11 cellular contexts compared by ENCODE assay signal in genomic region chr3:57805674-57806073, GRCh38. TPM values are rescaled to one million over a fixed set of nuclear protein-coding genes. Genes with fewer than 3 reads are reported as not detected.
A peak's percentile ranks its signal among the peaks of the same experiment; 100 is the strongest.
DNase-seq lines count a peak whose midpoint lies in the region; ATAC-seq, FAIRE-seq and TF ChIP-seq lines count a peak whose summit lies in the region.
"Had no signal": no experiment of that assay in that cellular context is flagged by ENCODE, and none has a peak within 500 bp of the region (broad histone marks: within the 10 kb centered on the region; RNA-seq: fewer than 3 reads in every experiment).

No MANE protein-coding gene starts in this region.

- DNase-seq in AG09319 (ENCODE audit: extremely low read depth, low read depth) (peak; percentile 5), HPDE6-E6E7 (ENCODE audit: extremely low spot score) (peak; percentile 34), adrenal gland (peak in 3 of 7 donors; percentile 37 to 43 (median 39)), keratinocyte (ENCODE audit: low read depth, low spot score) (peak; percentile 83), ecto neural progenitor cell (ENCODE audit: low spot score) (no peak), NCI-H2081 (lab: John Stamatoyannopoulos, UW) (no peak)
- no peak for DNase-seq in activated CD4-positive, alpha-beta T cell treated with anti-CD3 and anti-CD28 coated beads, Interleukin-2, amount 50 U/mL, for 4 hours
- no peak for DNase-seq in effector memory CD8-positive, alpha-beta T cell
- DNase-seq: heart left ventricle, uterus had no signal

- H3K9me3 Mint-ChIP-seq in effector memory CD8-positive, alpha-beta T cell = no peaks in the 10 kb centered on the region

- no peak overlapping the region for H3K27ac Mint-ChIP-seq in effector memory CD8-positive, alpha-beta T cell

- H3K36me3 ChIP-seq in adrenal gland (replicated peaks in 1 of 2) (no peaks in the 10 kb centered on the region), keratinocyte (ENCODE audit: control insufficient read depth in 2 of 2, extremely low read depth in 1 of 2, insufficient read depth in 2 of 2, low read length in 2 of 2) (no peaks in the 10 kb centered on the region)
- H3K36me3 ChIP-seq: heart left ventricle, uterus had no signal

- no peaks in the 10 kb centered on the region for H3K27me3 Mint-ChIP-seq in effector memory CD8-positive, alpha-beta T cell

- peaks cover 87% of the 10 kb centered on the region for H3K79me2 ChIP-seq in keratinocyte (ENCODE audit: control insufficient read depth, insufficient read depth, low read length)

- intact Hi-C loops in adrenal gland (cut with DNase I) = loop anchor here in 1 of 2 donors (5.0 kb wide), 1 partner anchor 33 kb away; no protein-coding TSS in a partner anchor

- H3K27me3 ChIP-seq in adrenal gland (no peaks in the 10 kb centered on the region), keratinocyte (ENCODE audit: control insufficient read depth, extremely low read depth, insufficient read depth, low read length) (no peaks in the 10 kb centered on the region)
- H3K27me3 ChIP-seq: heart left ventricle, uterus had no signal

- H3K4me3 Mint-ChIP-seq in effector memory CD8-positive, alpha-beta T cell = no peak overlapping the region

- peaks cover 5% of the 10 kb centered on the region for H3K36me3 Mint-ChIP-seq in effector memory CD8-positive, alpha-beta T cell (ENCODE audit: insufficient read depth)

- H3K4me3 ChIP-seq in adrenal gland = no peak overlapping the region
- no peak overlapping the region for H3K4me3 ChIP-seq in keratinocyte (ENCODE audit: control insufficient read depth in 2 of 3, extremely low read depth in 1 of 3, insufficient read depth in 2 of 3, low read depth in 1 of 3, low read length in 3 of 3)
- H3K4me3 ChIP-seq: heart left ventricle, skin epidermis, uterus had no signal

- FAIRE-seq in keratinocyte (lab: Jason Lieb, UNC) = peak; percentile 98

- peak overlapping the region; percentile 72 for H3K9ac ChIP-seq in keratinocyte (ENCODE audit: control insufficient read depth, extremely low read depth, insufficient read depth, low read length)

- no peaks in the 10 kb centered on the region for H3K9me1 ChIP-seq in keratinocyte (ENCODE audit: control insufficient read depth, extremely low read depth, insufficient read depth, low read length)

- no peak overlapping the region for H2AFZ ChIP-seq in keratinocyte (ENCODE audit: control insufficient read depth, low read length)

- no peak for ATAC-seq in effector memory CD8-positive, alpha-beta T cell (replicated peaks)

- H3K27ac ChIP-seq in adrenal gland (peak overlapping the region in 3 of 5 donors; percentile 21 to 44 (median 41)), keratinocyte (ENCODE audit: control insufficient read depth, insufficient read depth, low read length) (peak overlapping the region; percentile 99)
- H3K27ac ChIP-seq: heart left ventricle, uterus had no signal

- H3K9me3 ChIP-seq in adrenal gland (replicated peaks in 1 of 3) (no peaks in the 10 kb centered on the region), keratinocyte (ENCODE audit: control insufficient read depth, low read depth, low read length) (no peaks in the 10 kb centered on the region)
- H3K9me3 ChIP-seq: heart left ventricle, uterus had no signal

- dilution Hi-C loops in keratinocyte (cut with MboI; ENCODE audit: extremely low pct_ligation_motif_present, low sequenced_read_pairs) = no loop called here

- 94 to 100% (median 98%) methylated on average over 1 of the region's 1 CpG for WGBS in adrenal gland, 4 donors

- no peak for TF ChIP-seq CTCF in AG09319 (IDR thresholded peaks at IDR 0.05; ENCODE audit: low read depth, low read length)
- TF ChIP-seq CTCF in adrenal gland (IDR thresholded peaks at IDR 0.05) = no peak
- no peak for TF ChIP-seq CTCF in keratinocyte (optimal IDR thresholded peaks at IDR 0.05 in 1 of 3, IDR thresholded peaks at IDR 0.05 in 1 of 3, conservative IDR thresholded peaks at IDR 0.05 in 1 of 3; ENCODE audit: extremely low read depth in 1 of 3, insufficient read depth in 2 of 3, low read length in 3 of 3)

- H3K4me2 ChIP-seq in keratinocyte (ENCODE audit: control insufficient read depth, extremely low read depth, insufficient read depth, low read depth, low read length) = peak overlapping the region; percentile 91

- H3K4me1 Mint-ChIP-seq in effector memory CD8-positive, alpha-beta T cell (ENCODE audit: low read depth in 2 of 2) = peaks cover 39 to 67% of the 10 kb centered on the region in 2 donors

- TF ChIP-seq POLR2A in adrenal gland (IDR thresholded peaks at IDR 0.05) = no peak

- H3K4me1 ChIP-seq in adrenal gland (replicated peaks in 1 of 2) (peaks cover 22 to 55% of the 10 kb centered on the region in 2 donors), keratinocyte (ENCODE audit: control insufficient read depth, extremely low read depth, insufficient read depth, low read length) (peaks cover 52% of the 10 kb centered on the region)

- peaks cover 7% of the 10 kb centered on the region for H4K20me1 ChIP-seq in keratinocyte (ENCODE audit: control insufficient read depth, extremely low read depth, insufficient read depth, low read length)

RNA-seq across cellular contexts. Expression of gene SLMAP, which starts 49.6 kb away (rescaled TPM):
- 100 to 1,000 TPM in 5 of 8 donors, 10 to 100 TPM in 3; 56.4 to 134 (median 105) TPM for total RNA-seq in adrenal gland
- polyA plus RNA-seq in adrenal gland (10 to 100 TPM; 18.9 to 68.6 (median 23.0) TPM), keratinocyte (44.4 to 58.0 TPM (median 53.1 TPM) in 3 replicates)
- polyA plus RNA-seq in keratinocyte (2011; ENCODE audit: low read depth) = 150 TPM
- polyA plus RNA-seq in keratinocyte (2011; cell fraction: cytosol; rRNA removed) = 36.2 and 58.9 TPM in 2 replicates
- polyA plus RNA-seq in keratinocyte (2011; cell fraction: nucleus; rRNA removed) = 68.3 and 79.3 TPM in 2 replicates
- 37.2 and 52.5 TPM in 2 replicates for polyA plus RNA-seq in keratinocyte (2012; ENCODE audit: low replicate concordance)
- polyA minus RNA-seq in keratinocyte = 76.8 to 122 TPM (median 104 TPM) in 3 replicates
- 78.1 TPM for polyA minus RNA-seq in keratinocyte (2011; cell fraction: cytosol; rRNA and poly(A)+ RNA removed)
- 103 and 188 TPM in 2 replicates for polyA minus RNA-seq in keratinocyte (2011; cell fraction: nucleus; rRNA and poly(A)+ RNA removed)

Comparison
In these comparisons a context has a peak if more than half of its experiments do, and no peak if none do; other contexts are left out.
1. DNase-seq: peak in AG09319 (single experiment), HPDE6-E6E7 (single experiment) and keratinocyte (single experiment); none in ecto neural progenitor cell (single experiment), activated CD4-positive, alpha-beta T cell treated with anti-CD3 and anti-CD28 coated beads, Interleukin-2, amount 50 U/mL, for 4 hours (0 of 2), effector memory CD8-positive, alpha-beta T cell (0 of 3) and NCI-H2081 (0 of 2).